ENCODE assay signal across 14 cellular contexts in the genomic region with DNA sequence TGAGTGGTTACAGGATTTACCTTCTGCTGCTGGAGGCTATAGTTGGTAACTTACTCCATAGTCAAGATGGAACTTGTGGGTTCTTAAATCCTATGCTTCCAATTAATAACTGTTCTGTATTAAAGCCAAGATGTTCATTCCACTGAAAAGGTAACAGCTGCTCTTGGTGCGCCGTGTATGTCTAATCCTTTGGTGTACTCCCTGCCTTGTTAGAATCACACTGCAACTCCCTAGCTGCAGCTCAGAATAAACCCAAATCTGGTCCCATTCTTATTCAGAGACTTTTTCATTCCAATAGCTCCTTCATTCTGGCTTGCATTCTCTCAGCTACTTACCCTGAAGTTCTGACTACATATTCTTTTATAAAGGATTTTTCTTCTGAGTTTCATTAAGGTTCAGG.
DNase-seq lines count a peak whose midpoint lies in the region; ATAC-seq and TF ChIP-seq lines count a peak whose summit lies in the region.
"Had no signal": no experiment of that assay in that cellular context is flagged by ENCODE, and none has a peak within 500 bp of the region (broad histone marks: within the 10 kb centered on the region; RNA-seq: fewer than 3 reads in every experiment).

No MANE protein-coding gene starts in this region.

- no peak overlapping the region for H3K27ac Mint-ChIP-seq in effector memory CD8-positive, alpha-beta T cell
- no peak overlapping the region for H3K27ac Mint-ChIP-seq in T-helper 17 cell
- H3K27ac Mint-ChIP-seq: CD14-positive monocyte; CD8-positive, alpha-beta T cell had no signal

- H3K9me3 Mint-ChIP-seq in effector memory CD8-positive, alpha-beta T cell, result peaks cover 4 to 9% of the 10 kb centered on the region in 2 donors

- peak; percentile 1 for DNase-seq in H7
- DNase-seq in NCI-H446 (lab: John Stamatoyannopoulos, UW), result peak; percentile 11 to 59
- peak; percentile 82 for DNase-seq in NCI-H82 treated with DMSO at 0.1 percent for 48 hours (lab: John Stamatoyannopoulos, UW; ENCODE audit: unreplicated experiment)
- DNase-seq in NCI-H2196 treated with DMSO at 0.1 percent for 48 hours (lab: John Stamatoyannopoulos, UW; ENCODE audit: unreplicated experiment), result no peak
- DNase-seq in RWPE1 (ENCODE audit: low spot score), result no peak
- DNase-seq in effector memory CD8-positive, alpha-beta T cell, result no peak
- DNase-seq in T-helper 17 cell, result no peak
- DNase-seq: Caco-2; CD8-positive, alpha-beta T cell; DMS153; DMS79 treated with DMSO at 0.1 percent for 48 hours; EL had no signal

- ATAC-seq in effector memory CD8-positive, alpha-beta T cell (replicated peaks), result no peak
- no peak for ATAC-seq in T-helper 17 cell
- ATAC-seq: A549; CD8-positive, alpha-beta T cell had no signal

- no peak overlapping the region for H3K4me3 ChIP-seq in H7 (ENCODE audit: insufficient read depth, low read depth, low read length)
- H3K4me3 ChIP-seq: A549 had no signal

- no peaks in the 10 kb centered on the region for H3K9me3 ChIP-seq in T-helper 17 cell (ENCODE audit: control insufficient read depth, low read length, poor library complexity, severe bottlenecking)
- H3K9me3 ChIP-seq: A549, Caco-2 had no signal

- no peaks in the 10 kb centered on the region for H3K27me3 Mint-ChIP-seq in effector memory CD8-positive, alpha-beta T cell
- no peaks in the 10 kb centered on the region for H3K27me3 Mint-ChIP-seq in T-helper 17 cell

- no peaks in the 10 kb centered on the region for H3K27me3 ChIP-seq in H7 (ENCODE audit: control insufficient read depth, insufficient read depth, low read length)

- no peak for TF ChIP-seq CTCF in RWPE1 (conservative IDR thresholded peaks at IDR 0.05; ENCODE audit: low read depth)

- CTCF ChIA-PET in RWPE1 (lab: Yijun Ruan, JAX), result interaction anchor here (0.5 to 0.8 kb wide), 2 partner anchors 11 to 1321 kb away, joined by 3 read pairs; no protein-coding TSS in a partner anchor

- H3K36me3 ChIP-seq in H7 (replicated peaks; ENCODE audit: control insufficient read depth, insufficient read depth, low read length), result no peaks in the 10 kb centered on the region

- no peak overlapping the region for H3K27ac ChIP-seq in RWPE1
- H3K27ac ChIP-seq: A549 had no signal

- H3K4me1 Mint-ChIP-seq in effector memory CD8-positive, alpha-beta T cell (ENCODE audit: low read depth in 2 of 2), result no peaks in the 10 kb centered on the region
- H3K4me1 Mint-ChIP-seq in T-helper 17 cell, result no peaks in the 10 kb centered on the region
- H3K4me1 Mint-ChIP-seq: CD14-positive monocyte had no signal

- H3K4me3 Mint-ChIP-seq in effector memory CD8-positive, alpha-beta T cell, result no peak overlapping the region
- H3K4me3 Mint-ChIP-seq in T-helper 17 cell, result no peak overlapping the region
- H3K4me3 Mint-ChIP-seq: CD14-positive monocyte; CD8-positive, alpha-beta T cell had no signal

- POLR2A ChIA-PET in RWPE1 (lab: Yijun Ruan, JAX; ENCODE audit: low non-redundant PET), result no interaction called here

- no peaks in the 10 kb centered on the region for H3K36me3 Mint-ChIP-seq in effector memory CD8-positive, alpha-beta T cell (ENCODE audit: insufficient read depth)
- no peaks in the 10 kb centered on the region for H3K36me3 Mint-ChIP-seq in T-helper 17 cell (ENCODE audit: low read depth)
- H3K36me3 Mint-ChIP-seq: CD14-positive monocyte; CD8-positive, alpha-beta T cell had no signal

Comparison
In these comparisons a context has a peak if more than half of its experiments do, and no peak if none do; other contexts are left out.
1. DNase-seq: peak in H7 (single experiment), NCI-H446 (2 of 2) and NCI-H82 treated with DMSO at 0.1 percent for 48 hours (single experiment); none in NCI-H2196 treated with DMSO at 0.1 percent for 48 hours (single experiment), RWPE1 (single experiment), effector memory CD8-positive, alpha-beta T cell (0 of 3) and T-helper 17 cell (0 of 3).